1 cellular context compared by ENCODE assay signal in genomic region chr1:173438655-173439054, GRCh38.
TF ChIP-seq lines count a peak whose summit lies in the region.

No MANE protein-coding gene starts in this region.

TF ChIP-seq in K562, 482 proteins besides CTCF, POLR2A, EP300 and RAD21:
- no peak for TF ChIP-seq PBX2 (CRISPR knock-in tag; IDR thresholded peaks at IDR 0.05; ENCODE audit: low read depth)
- 0 out of 2 replicates have a peak, but pooled peaks have one; percentile 15 for TF ChIP-seq PBX2 (tag; conservative IDR thresholded peaks at IDR 0.05; ENCODE audit: low read depth)
- TF ChIP-seq RBM39 (optimal IDR thresholded peaks at IDR 0.05; ENCODE audit: low read depth, low read length): no peak
- TF ChIP-seq NR2C1 (IDR thresholded peaks at IDR 0.05): no peak
- TF ChIP-seq NR2C1 (tag; IDR thresholded peaks at IDR 0.05): no peak
- TF ChIP-seq ZNF398 (CRISPR knock-in tag; IDR thresholded peaks at IDR 0.05): no peak
